Comparison of ENCODE assay signal across 8 cellular contexts in genomic region chr7:74026406-74027123, GRCh38. TPM values are rescaled to one million over a fixed set of nuclear protein-coding genes. Genes with fewer than 3 reads are reported as not detected.
DNase-seq lines count a peak whose midpoint lies in the region; ATAC-seq, FAIRE-seq and TF ChIP-seq lines count a peak whose summit lies in the region.

No MANE protein-coding gene starts in this region.

- no peak overlapping the region for H3K27ac Mint-ChIP-seq in activated B cell treated with CpG ODN at 0.5 μM for 24 hours

- no peak overlapping the region for H3K4me3 Mint-ChIP-seq in activated B cell treated with CpG ODN at 0.5 μM for 24 hours

- peak; percentile 41 for DNase-seq in NCI-H2171 treated with DMSO at 0.1 percent for 48 hours (lab: John Stamatoyannopoulos, UW)
- no peak for DNase-seq in NCI-H2171 (lab: John Stamatoyannopoulos, UW)
- DNase-seq in MV-4-11 (lab: John Stamatoyannopoulos, UW): peak; percentile 40
- peak; percentile 62 for DNase-seq in activated B cell treated with CpG ODN at 0.5 μM for 24 hours
- DNase-seq in breast epithelium (ENCODE audit: low spot score in 2 of 2): peak; percentile 73 to 81
- peak; percentile 93 for DNase-seq in kidney
- peak; percentile 23 to 46 for DNase-seq in stimulated activated CD4-positive, alpha-beta T cell treated with anti-CD3 and anti-CD28 coated beads, Interleukin-15, amount 100 ng/mL, for 48 hours (ENCODE audit: low read depth in 2 of 2)

- peak overlapping the region in 1 of 2 donors; percentile 8 for H3K9ac ChIP-seq in kidney (ENCODE audit: low read length in 2 of 2)

- H3K36me3 ChIP-seq in breast epithelium (no peaks in the 10 kb centered on the region), kidney (ENCODE audit: control insufficient read depth in 1 of 2, insufficient read depth in 2 of 2, low read length in 2 of 2) (no peaks in the 10 kb centered on the region)

- H3K4me1 Mint-ChIP-seq in activated B cell treated with CpG ODN at 0.5 μM for 24 hours: peaks cover 8% of the 10 kb centered on the region

- H3K9me3 Mint-ChIP-seq in activated B cell treated with CpG ODN at 0.5 μM for 24 hours: no peaks in the 10 kb centered on the region

- POLR2A ChIA-PET in activated B cell treated with CpG ODN at 0.5 μM for 24 hours (lab: Charles Lee): no interaction called here

- H3K4me3 ChIP-seq in breast epithelium (peak overlapping the region in 2 of 3 donors; percentile 65 to 74), kidney (ENCODE audit: low read length in 2 of 2) (no peak overlapping the region)

- CTCF ChIA-PET in activated B cell treated with CpG ODN at 0.5 μM for 24 hours (lab: Charles Lee): interaction anchor here (0.5 to 2.9 kb wide), 14 partner anchors 11 to 616 kb away, joined by 3 to 17 read pairs (median 4); no protein-coding TSS in a partner anchor

- peaks cover 54% of the 10 kb centered on the region for H3K27me3 Mint-ChIP-seq in activated B cell treated with CpG ODN at 0.5 μM for 24 hours

- no peaks in the 10 kb centered on the region for H3K36me3 Mint-ChIP-seq in activated B cell treated with CpG ODN at 0.5 μM for 24 hours (ENCODE audit: low read depth)

- peaks cover 7 to 18% of the 10 kb centered on the region in 2 donors for H3K4me1 ChIP-seq in breast epithelium
- peaks cover 0 to 5% of the 10 kb centered on the region in 2 donors for H3K4me1 ChIP-seq in kidney (ENCODE audit: control insufficient read depth in 1 of 2, insufficient read depth in 1 of 2, low read depth in 1 of 2, low read length in 2 of 2)

- no peak for FAIRE-seq in kidney (lab: Jason Lieb, UNC)

- no peak for TF ChIP-seq POLR2A in breast epithelium (IDR thresholded peaks at IDR 0.05)

- H3K9me3 ChIP-seq in breast epithelium (no peaks in the 10 kb centered on the region), kidney (ENCODE audit: control insufficient read depth in 1 of 2, low read length in 2 of 2) (no peaks in the 10 kb centered on the region)

- peak; percentile 85 for ATAC-seq in activated B cell treated with CpG ODN at 0.5 μM for 24 hours (ENCODE audit: low read depth)
- ATAC-seq in GM18861 (IDR thresholded peaks at IDR 0.05; ENCODE audit: unreplicated experiment): no peak

- no peaks in the 10 kb centered on the region for H3K27me3 ChIP-seq in breast epithelium

- H3K27ac ChIP-seq in breast epithelium: peak overlapping the region; percentile 70 to 77
- H3K27ac ChIP-seq in kidney (ENCODE audit: low read depth in 2 of 2, low read length in 2 of 2): peak overlapping the region; percentile 48 to 67

- TF ChIP-seq CTCF in activated B cell treated with CpG ODN at 0.5 μM for 24 hours (IDR thresholded peaks at IDR 0.05): peak; percentile 76
- TF ChIP-seq CTCF in breast epithelium (IDR thresholded peaks at IDR 0.05): peak; percentile 89 to 95 (median 93)
- TF ChIP-seq CTCF in kidney (IDR thresholded peaks at IDR 0.05; ENCODE audit: borderline replicate concordance, extremely low read depth, insufficient read depth): peak; percentile 92

- intact Hi-C loops in activated B cell treated with CpG ODN at 0.5 μM for 24 hours (cut with micrococcal nuclease) (loop anchor here (5.0 kb wide), 2 partner anchors 49 to 214 kb away; no protein-coding TSS in a partner anchor), breast epithelium (cut with DNase I; ENCODE audit: low total_unique reads) (no loop called here), kidney (cut with DNase I) (no loop called here)

RNA-seq across cellular contexts. Expression of gene ELN, which starts 1.4 kb away (rescaled TPM):
- total RNA-seq in activated B cell treated with CpG ODN at 0.5 μM for 24 hours (not detected in 2 replicates), breast epithelium (100 to 1,000 TPM in 1 of 3 donors, 10 to 100 TPM in 2; 25.9 to 134 (median 31.8) TPM), kidney (44.8 TPM)
- polyA plus RNA-seq in kidney (ENCODE audit: insufficient read depth, low read depth, low replicate concordance): 14.9 TPM

RNA-seq across cellular contexts. Expression of gene LIMK1, which starts 57.0 kb away (rescaled TPM):
- total RNA-seq in activated B cell treated with CpG ODN at 0.5 μM for 24 hours: 59.6 and 62.7 TPM in 2 replicates
- 10 to 100 TPM; 18.0 to 18.6 (median 18.1) TPM for total RNA-seq in breast epithelium
- 23.8 TPM for total RNA-seq in kidney
- polyA plus RNA-seq in kidney (ENCODE audit: insufficient read depth, low read depth, low replicate concordance): 9.1 TPM

Comparison
In these comparisons a context has a peak if more than half of its experiments do, and no peak if none do; other contexts are left out.
1. H3K4me3 ChIP-seq: peak in breast epithelium (2 of 3); none in kidney (0 of 2).
2. RNA of gene ELN, which starts 1.4 kb away (total RNA-seq): 44.8 TPM in kidney (single experiment) and 25.9 to 134 TPM in breast epithelium; not detected in activated B cell treated with CpG ODN at 0.5 μM for 24 hours; every median in the first group is over 10 times any median in the second.
3. Peak in every context shown above with its lines, with median percentiles within 50 percentile points of each other: CTCF ChIP-seq.